ENCODE assay signal across 2 cellular contexts in the genomic region with DNA sequence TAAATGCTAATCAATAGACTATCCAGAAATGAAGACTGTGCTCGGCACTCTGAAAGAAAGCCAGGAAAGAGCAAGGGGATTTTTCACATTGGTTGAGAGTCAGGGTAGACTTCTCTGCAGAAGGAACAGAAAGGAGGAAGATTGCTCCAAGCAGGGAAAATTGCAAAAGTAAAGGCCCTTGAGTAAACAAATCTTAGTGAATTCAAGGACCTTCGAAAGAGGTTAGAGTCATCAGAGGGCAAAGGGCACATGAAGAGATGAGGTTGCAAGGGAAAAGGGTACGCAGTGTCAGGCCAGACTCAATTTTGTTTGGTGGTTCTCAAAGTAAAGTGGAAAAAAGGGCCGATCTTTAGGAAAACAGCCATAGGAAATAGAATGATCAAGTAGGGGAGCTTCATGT.
TF ChIP-seq lines count a peak whose summit lies in the region.

No MANE protein-coding gene starts in this region.

TF ChIP-seq in SK-N-SH, 30 proteins besides CTCF, POLR2A, EP300 and RAD21 (continued from another document):
- TF ChIP-seq PBX3 (IDR thresholded peaks at IDR 0.05) = no peak
- TF ChIP-seq IRF3 (IDR thresholded peaks at IDR 0.05; ENCODE audit: low read depth, low read length) = no peak
- no peak for TF ChIP-seq USF1 (IDR thresholded peaks at IDR 0.05; ENCODE audit: borderline replicate concordance, low read depth)
- TF ChIP-seq, protein P1, sequence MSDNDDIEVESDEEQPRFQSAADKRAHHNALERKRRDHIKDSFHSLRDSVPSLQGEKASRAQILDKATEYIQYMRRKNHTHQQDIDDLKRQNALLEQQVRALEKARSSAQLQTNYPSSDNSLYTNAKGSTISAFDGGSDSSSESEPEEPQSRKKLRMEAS (IDR thresholded peaks at IDR 0.05; ENCODE audit: low read depth) = no peak
- TF ChIP-seq JUND (IDR thresholded peaks at IDR 0.05) = no peak
- no peak for TF ChIP-seq MXI1 (IDR thresholded peaks at IDR 0.05; ENCODE audit: low read depth, low read length)
- no peak for TF ChIP-seq RCOR1 (IDR thresholded peaks at IDR 0.05; ENCODE audit: low read length)

TF ChIP-seq in SK-N-SH treated with all-trans-retinoic acid at 6 μM for 48 hours, 23 proteins besides CTCF, POLR2A, EP300 and RAD21 (continued from another document):
- TF ChIP-seq ZFP30 (CRISPR knock-in tag; IDR thresholded peaks at IDR 0.05) (no peak), ZNF8 (CRISPR knock-in tag; IDR thresholded peaks at IDR 0.05) (no peak), CSDC2 (CRISPR knock-in tag; IDR thresholded peaks at IDR 0.05) (no peak)
